Comparison of ENCODE assay signal across 1 cellular context in genomic region chr3:4752201-4753072, GRCh38.
TF ChIP-seq lines count a peak whose summit lies in the region.

No MANE protein-coding gene starts in this region.

TF ChIP-seq in HepG2, 621 proteins besides CTCF, POLR2A, EP300 and RAD21 (continued from another document and continues in another):
- TF ChIP-seq ZFP91 (CRISPR knock-in tag; IDR thresholded peaks at IDR 0.05; ENCODE audit: borderline replicate concordance) (peak; percentile 54), PHF21A (CRISPR knock-in tag; IDR thresholded peaks at IDR 0.05) (peak; percentile 91), MEF2D (CRISPR knock-in tag; IDR thresholded peaks at IDR 0.05) (peak; percentile 77; the same call in 1 of the 2 replicates), FOXM1 (CRISPR knock-in tag; IDR thresholded peaks at IDR 0.05) (no peak), ZBTB34 (CRISPR knock-in tag; IDR thresholded peaks at IDR 0.05) (no peak; the same call in 1 of the 2 replicates), SNAI1 (CRISPR knock-in tag; IDR thresholded peaks at IDR 0.05; ENCODE audit: borderline replicate concordance) (0 out of 2 replicates have a peak, but pooled peaks have one; percentile 45), SMC3 (IDR thresholded peaks at IDR 0.05; ENCODE audit: low read length) (no peak; the same call in 1 of the 2 replicates), ZKSCAN5 (CRISPR knock-in tag; IDR thresholded peaks at IDR 0.05) (no peak), NCOA1 (CRISPR knock-in tag; IDR thresholded peaks at IDR 0.05) (no peak), ZNF572 (CRISPR knock-in tag; IDR thresholded peaks at IDR 0.05) (no peak; the same call in 1 of the 2 replicates), ZXDC (CRISPR knock-in tag; IDR thresholded peaks at IDR 0.05) (no peak), USF2 (IDR thresholded peaks at IDR 0.05; ENCODE audit: low read depth, low read length) (peak; percentile 30; the same call in 1 of the 2 replicates), USF2 (CRISPR knock-in tag; IDR thresholded peaks at IDR 0.05; ENCODE audit: borderline replicate concordance) (no peak), ZBTB38 (CRISPR knock-in tag; IDR thresholded peaks at IDR 0.05) (no peak), NFIC (IDR thresholded peaks at IDR 0.05; ENCODE audit: low read length) (peak; percentile 65; the same call in 1 of the 2 replicates), HCFC1 (IDR thresholded peaks at IDR 0.05; ENCODE audit: low read depth, low read length) (no peak), ZNF576 (CRISPR knock-in tag; IDR thresholded peaks at IDR 0.05) (no peak), ETS1 (CRISPR knock-in tag; IDR thresholded peaks at IDR 0.05) (no peak), ZNF605 (CRISPR knock-in tag; IDR thresholded peaks at IDR 0.05) (0 out of 2 replicates have a peak, but pooled peaks have one; percentile 30), CBX5 (CRISPR knock-in tag; IDR thresholded peaks at IDR 0.05; ENCODE audit: borderline replicate concordance) (peak; percentile 78; the same call in 1 of the 2 replicates), ZNF589 (CRISPR knock-in tag; conservative IDR thresholded peaks at IDR 0.05) (peak; percentile 54; the same call in 1 of the 2 replicates), THAP8 (CRISPR knock-in tag; IDR thresholded peaks at IDR 0.05; ENCODE audit: borderline replicate concordance) (no peak), ZBTB33 (CRISPR knock-in tag; IDR thresholded peaks at IDR 0.05) (peak; percentile 38; the same call in 1 of the 2 replicates), DZIP1 (CRISPR knock-in tag; IDR thresholded peaks at IDR 0.05) (no peak), ZNF44 (CRISPR knock-in tag; IDR thresholded peaks at IDR 0.05) (no peak), TOPORS (CRISPR knock-in tag; IDR thresholded peaks at IDR 0.05) (no peak), E2F1 (CRISPR knock-in tag; IDR thresholded peaks at IDR 0.05) (0 out of 2 replicates have a peak, but pooled peaks have one; percentile 24), MTERF4 (CRISPR knock-in tag; IDR thresholded peaks at IDR 0.05) (no peak), EHMT2 (IDR thresholded peaks at IDR 0.05; ENCODE audit: borderline replicate concordance, low read depth, low read length) (peak; percentile 83; the same call in 1 of the 2 replicates), ZUFSP (CRISPR knock-in tag; IDR thresholded peaks at IDR 0.05; ENCODE audit: borderline replicate concordance) (no peak), AKAP8 (CRISPR knock-in tag; IDR thresholded peaks at IDR 0.05) (no peak), FOXK1 (CRISPR knock-in tag; IDR thresholded peaks at IDR 0.05; ENCODE audit: borderline replicate concordance, low read depth) (0 out of 2 replicates have a peak, but pooled peaks have one; percentile 58), KAT2B (IDR thresholded peaks at IDR 0.05; ENCODE audit: borderline replicate concordance, low read depth, low read length) (no peak), BRCA1 (CRISPR knock-in tag; IDR thresholded peaks at IDR 0.05) (0 out of 2 replicates have a peak, but pooled peaks have one; percentile 66), ZNF280B (CRISPR knock-in tag; IDR thresholded peaks at IDR 0.05; ENCODE audit: borderline replicate concordance) (no peak), ZNF777 (CRISPR knock-in tag; IDR thresholded peaks at IDR 0.05) (no peak)
